Comparison of ENCODE assay signal across 13 cellular contexts in genomic region chr6:11586574-11586973, GRCh38. TPM values are rescaled to one million over a fixed set of nuclear protein-coding genes. Genes with fewer than 3 reads are reported as not detected.
DNase-seq lines count a peak whose midpoint lies in the region; ATAC-seq, FAIRE-seq and TF ChIP-seq lines count a peak whose summit lies in the region.
"Had no signal": no experiment of that assay in that cellular context is flagged by ENCODE, and none has a peak within 500 bp of the region (broad histone marks: within the 10 kb centered on the region; RNA-seq: fewer than 3 reads in every experiment).

No MANE protein-coding gene starts in this region.

- peak overlapping the region; percentile 26 for H3K27ac ChIP-seq in lower lobe of right lung

- ATAC-seq in lower lobe of right lung (peak; percentile 45 to 59), HG03520 (IDR thresholded peaks at IDR 0.05; ENCODE audit: unreplicated experiment) (no peak), GM21367 (IDR thresholded peaks at IDR 0.05; ENCODE audit: unreplicated experiment) (no peak)
- ATAC-seq: right cardiac atrium had no signal

- H3K9me3 ChIP-seq in lower lobe of right lung: no peaks in the 10 kb centered on the region

- DNase-seq in ACHN: peak; percentile 41
- no peak for DNase-seq in HTR-8/SVneo (ENCODE audit: insufficient read length, low spot score)
- peak; percentile 91 for DNase-seq in choroid plexus epithelial cell (ENCODE audit: low read depth)
- no peak for DNase-seq in lower lobe of right lung
- no peak for DNase-seq in activated gamma-delta T cell treated with Interleukin-2 at 50 U/mL for 16 hours
- no peak for DNase-seq in AML-193 (lab: John Stamatoyannopoulos, UW)
- DNase-seq: CD4-positive, CD25-positive, alpha-beta regulatory T cell; H7; NCI-H2029 treated with DMSO at 0.1 percent for 48 hours; right cardiac atrium had no signal

- in situ Hi-C loops in ACHN (cut with HindIII; ENCODE audit: low pct_ligation_motif_present, low pct_unique_long_range_greater_than_20kb, low sequenced_read_pairs): no loop called here

- TF ChIP-seq CTCF in choroid plexus epithelial cell (conservative IDR thresholded peaks at IDR 0.05; ENCODE audit: low read depth, low read length): no peak
- TF ChIP-seq CTCF in lower lobe of right lung (IDR thresholded peaks at IDR 0.05): no peak

- H3K4me3 ChIP-seq in choroid plexus epithelial cell (ENCODE audit: low read depth, low read length): no peak overlapping the region
- no peak overlapping the region for H3K4me3 ChIP-seq in lower lobe of right lung

- H3K27me3 ChIP-seq in lower lobe of right lung (ENCODE audit: low read depth): no peaks in the 10 kb centered on the region

- intact Hi-C loops in lower lobe of right lung (cut with DNase I): no loop called here

- H3K4me1 ChIP-seq in lower lobe of right lung: peaks cover 22% of the 10 kb centered on the region

- FAIRE-seq in HTR-8/SVneo (lab: Jason Lieb, UNC): peak; percentile 72
- FAIRE-seq: islet of Langerhans had no signal

- H3K36me3 ChIP-seq in lower lobe of right lung: no peaks in the 10 kb centered on the region

RNA-seq across cellular contexts. Expression of gene TMEM170B, which starts 49.0 kb away (rescaled TPM):
- 12.4 TPM for total RNA-seq in lower lobe of right lung

Comparison
In these comparisons a context has a peak if more than half of its experiments do, and no peak if none do; other contexts are left out.
1. DNase-seq: peak in ACHN (single experiment) and choroid plexus epithelial cell (single experiment); none in HTR-8/SVneo (single experiment), lower lobe of right lung (single experiment), activated gamma-delta T cell treated with Interleukin-2 at 50 U/mL for 16 hours (single experiment) and AML-193 (0 of 2).
2. ATAC-seq: peak in lower lobe of right lung (2 of 2); none in HG03520 (single experiment) and GM21367 (single experiment).